19 cellular contexts compared by ENCODE assay signal in the genomic region with DNA sequence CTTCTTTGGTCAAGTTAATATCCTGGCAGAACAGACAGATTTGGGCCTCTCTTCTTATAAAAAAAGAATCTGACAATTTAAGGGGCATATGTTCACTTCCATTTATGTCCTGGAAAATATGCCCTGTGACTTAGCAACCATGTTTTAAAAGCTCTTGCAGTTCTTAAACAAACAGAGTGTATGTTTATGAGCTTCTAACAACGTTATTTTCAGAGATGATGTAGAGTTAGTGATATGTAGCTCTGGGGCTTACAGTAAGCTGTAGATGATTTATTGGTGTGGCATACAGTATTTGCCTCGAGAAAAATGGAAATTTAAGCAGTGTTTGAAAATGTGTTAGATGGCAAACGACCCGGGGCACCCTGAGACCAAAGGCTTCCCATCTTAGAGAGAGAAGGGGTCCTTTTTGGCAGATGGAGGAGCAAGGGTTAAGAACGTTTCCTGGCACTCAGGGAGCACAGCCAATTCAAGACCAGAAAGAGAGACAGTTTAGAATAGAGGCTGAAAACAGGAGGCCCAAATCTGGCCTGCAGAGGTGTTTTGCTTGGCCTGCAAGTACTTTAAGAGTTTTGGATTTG.
DNase-seq lines count a peak whose midpoint lies in the region; ATAC-seq and FAIRE-seq lines count a peak whose summit lies in the region.
"Had no signal": no experiment of that assay in that cellular context is flagged by ENCODE, and none has a peak within 500 bp of the region (broad histone marks: within the 10 kb centered on the region; RNA-seq: fewer than 3 reads in every experiment).

No MANE protein-coding gene starts in this region.

- no peaks in the 10 kb centered on the region for H3K9me3 Mint-ChIP-seq in activated CD4-positive, alpha-beta T cell treated with anti-CD3 and anti-CD28 coated beads for 36 hours (ENCODE audit: low read depth)
- H3K9me3 Mint-ChIP-seq: activated naive CD8-positive, alpha-beta T cell treated with anti-CD3 and anti-CD28 coated beads for 36 hours had no signal

- CTCF ChIA-PET in activated CD4-positive, alpha-beta T cell treated with anti-CD3 and anti-CD28 coated beads for 36 hours (lab: Charles Lee): no interaction called here

- DNase-seq in DMS 273 (lab: John Stamatoyannopoulos, UW; ENCODE audit: unreplicated experiment) (peak; percentile 6), DMS 273 treated with DMSO at 0.1 percent for 48 hours (lab: John Stamatoyannopoulos, UW) (no peak), NCI-H526 treated with DMSO at 0.1 percent for 48 hours (lab: John Stamatoyannopoulos, UW) (peak; percentile 32), hypothalamus (lab: John Stamatoyannopoulos, UW) (no peak)
- no peak for DNase-seq in activated CD4-positive, alpha-beta T cell treated with anti-CD3 and anti-CD28 coated beads for 36 hours
- DNase-seq: 8988T; activated CD4-positive, alpha-beta T cell treated with anti-CD3 and anti-CD28 coated beads, Interleukin-2, amount 50 U/mL, for 48 hours; activated naive CD8-positive, alpha-beta T cell treated with anti-CD3 and anti-CD28 coated beads for 36 hours; activated T-cell treated with anti-CD3 and anti-CD28 coated beads, Interleukin-2, amount 50 U/mL, for 48 hours; midbrain; NCI-H1436 treated with DMSO at 0.1 percent for 48 hours; SW 1271 had no signal

- H3K4me1 Mint-ChIP-seq in activated CD4-positive, alpha-beta T cell treated with anti-CD3 and anti-CD28 coated beads for 36 hours: no peaks in the 10 kb centered on the region

- no peak overlapping the region for H3K27ac Mint-ChIP-seq in activated CD4-positive, alpha-beta T cell treated with anti-CD3 and anti-CD28 coated beads for 36 hours
- H3K27ac Mint-ChIP-seq: activated naive CD8-positive, alpha-beta T cell treated with anti-CD3 and anti-CD28 coated beads for 36 hours had no signal

- H3K27me3 ChIP-seq in skeletal muscle tissue (ENCODE audit: control insufficient read depth in 3 of 3, insufficient read depth in 3 of 3, low read length in 3 of 3): no peaks in the 10 kb centered on the region
- H3K27me3 ChIP-seq: tibial nerve had no signal

- no peak for ATAC-seq in activated CD4-positive, alpha-beta T cell treated with anti-CD3 and anti-CD28 coated beads for 36 hours
- no peak for ATAC-seq in HG03342 (IDR thresholded peaks at IDR 0.05; ENCODE audit: unreplicated experiment)
- ATAC-seq: K562 had no signal

- H3K36me3 ChIP-seq in skeletal muscle tissue (ENCODE audit: control insufficient read depth in 3 of 3, insufficient read depth in 3 of 3, low read length in 3 of 3): no peaks in the 10 kb centered on the region
- H3K36me3 ChIP-seq: tibial nerve had no signal

- H3K27me3 Mint-ChIP-seq in activated CD4-positive, alpha-beta T cell treated with anti-CD3 and anti-CD28 coated beads for 36 hours: no peaks in the 10 kb centered on the region
- H3K27me3 Mint-ChIP-seq: activated naive CD8-positive, alpha-beta T cell treated with anti-CD3 and anti-CD28 coated beads for 36 hours had no signal

- no peaks in the 10 kb centered on the region for H3K36me3 Mint-ChIP-seq in activated CD4-positive, alpha-beta T cell treated with anti-CD3 and anti-CD28 coated beads for 36 hours (ENCODE audit: low read depth)
- H3K36me3 Mint-ChIP-seq: activated naive CD8-positive, alpha-beta T cell treated with anti-CD3 and anti-CD28 coated beads for 36 hours had no signal

- H3K4me3 Mint-ChIP-seq in activated CD4-positive, alpha-beta T cell treated with anti-CD3 and anti-CD28 coated beads for 36 hours: no peak overlapping the region
- H3K4me3 Mint-ChIP-seq: activated naive CD8-positive, alpha-beta T cell treated with anti-CD3 and anti-CD28 coated beads for 36 hours had no signal

- POLR2A ChIA-PET in activated CD4-positive, alpha-beta T cell treated with anti-CD3 and anti-CD28 coated beads for 36 hours (lab: Charles Lee): no interaction called here

- H3K27ac ChIP-seq in skeletal muscle tissue (ENCODE audit: low read depth, low read length): peak overlapping the region; percentile 52
- H3K27ac ChIP-seq: skin epidermis, tibial nerve had no signal

- intact Hi-C loops in activated CD4-positive, alpha-beta T cell treated with anti-CD3 and anti-CD28 coated beads for 36 hours (cut with DNase I, micrococcal nuclease): no loop called here

- no peak overlapping the region for H3K4me3 ChIP-seq in skeletal muscle tissue (ENCODE audit: low read length in 3 of 3)
- H3K4me3 ChIP-seq: K562, skin epidermis, tibial nerve had no signal

- H3K9me3 ChIP-seq in skeletal muscle tissue (ENCODE audit: control insufficient read depth in 3 of 3, low read length in 3 of 3): no peaks in the 10 kb centered on the region
- H3K9me3 ChIP-seq: tibial nerve had no signal

- peaks cover 7 to 55% (median 28%) of the 10 kb centered on the region in 3 donors for H3K4me1 ChIP-seq in skeletal muscle tissue (ENCODE audit: control insufficient read depth in 3 of 3, insufficient read depth in 3 of 3, low read length in 3 of 3)

- FAIRE-seq in islet of Langerhans (lab: Jason Lieb, UNC): peak; percentile 96
- FAIRE-seq: bronchial epithelial cell, K562 had no signal

- no peak overlapping the region for H3K9ac ChIP-seq in skeletal muscle tissue (ENCODE audit: low read depth in 1 of 3, low read length in 3 of 3)

Comparison
In these comparisons a context has a peak if more than half of its experiments do, and no peak if none do; other contexts are left out.
1. DNase-seq: peak in DMS 273 (single experiment) and NCI-H526 treated with DMSO at 0.1 percent for 48 hours (single experiment); none in DMS 273 treated with DMSO at 0.1 percent for 48 hours (single experiment), activated CD4-positive, alpha-beta T cell treated with anti-CD3 and anti-CD28 coated beads for 36 hours (single experiment) and hypothalamus (0 of 51).